In genomic region chr7:41576176-41576575, GRCh38 we compare ENCODE assay signal across 16 cellular contexts.
"Had no signal": no experiment of that assay in that cellular context is flagged by ENCODE, and none has a peak within 500 bp of the region (broad histone marks: within the 10 kb centered on the region; RNA-seq: fewer than 3 reads in every experiment).

No MANE protein-coding gene starts in this region.

- H3K4me3 ChIP-seq: coronary artery, gastroesophageal sphincter, lung, psoas muscle, right lobe of liver, suprapubic skin, upper lobe of left lung had no signal

- H3K27ac ChIP-seq: coronary artery, gastroesophageal sphincter, psoas muscle, right lobe of liver, suprapubic skin, upper lobe of left lung, VCaP had no signal

- H3K9me3 ChIP-seq: gastroesophageal sphincter, psoas muscle, right lobe of liver, suprapubic skin, upper lobe of left lung had no signal

- H3K27me3 ChIP-seq: gastroesophageal sphincter, right lobe of liver, suprapubic skin, upper lobe of left lung had no signal

- DNase-seq: activated CD4-positive, alpha-beta T cell treated with anti-CD3 and anti-CD28 coated beads, Interleukin-2, amount 50 U/mL, for 48 hours; activated naive CD4-positive, alpha-beta T cell treated with anti-CD3 and anti-CD28 coated beads for 36 hours; activated naive CD8-positive, alpha-beta T cell treated with anti-CD3 and anti-CD28 coated beads, Interleukin-2, amount 50 U/mL, for 24 hours; activated T-cell treated with anti-CD3 and anti-CD28 coated beads, Interleukin-2, amount 50 U/mL, for 1 hour; caudate nucleus; effector CD4-positive, alpha-beta T cell; midbrain; psoas muscle; right lobe of liver; stimulated activated naive CD8-positive, alpha-beta T cell treated with anti-CD3 and anti-CD28 coated beads, Interleukin-15, Interleukin-2, amounts not matched to agents 100 U/mL and 50 U/mL, for 24 hours; upper lobe of left lung had no signal

- H3K4me1 ChIP-seq: gastroesophageal sphincter, psoas muscle, right lobe of liver, suprapubic skin, upper lobe of left lung had no signal

- H3K36me3 ChIP-seq: gastroesophageal sphincter, right lobe of liver, suprapubic skin, upper lobe of left lung had no signal

- ATAC-seq: activated naive CD8-positive, alpha-beta T cell treated with anti-CD3 and anti-CD28 coated beads, Interleukin-2, amount 50 U/mL, for 24 hours; gastroesophageal sphincter; psoas muscle; right lobe of liver; stimulated activated naive CD8-positive, alpha-beta T cell treated with anti-CD3 and anti-CD28 coated beads, Interleukin-15, Interleukin-2, amounts not matched to agents 100 U/mL and 50 U/mL, for 24 hours had no signal
